Comparison of ENCODE assay signal across 18 cellular contexts in genomic region chr11:67497656-67498291, GRCh38. TPM values are rescaled to one million over a fixed set of nuclear protein-coding genes. Genes with fewer than 3 reads are reported as not detected.
DNase-seq lines count a peak whose midpoint lies in the region; ATAC-seq and TF ChIP-seq lines count a peak whose summit lies in the region.
"Had no signal": no experiment of that assay in that cellular context is flagged by ENCODE, and none has a peak within 500 bp of the region (broad histone marks: within the 10 kb centered on the region; RNA-seq: fewer than 3 reads in every experiment).

No MANE protein-coding gene starts in this region.

- intact Hi-C loops in activated CD8-positive, alpha-beta T cell treated with anti-CD3 and anti-CD28 coated beads for 36 hours (cut with micrococcal nuclease) = no loop called here
- intact Hi-C loops in left ventricle myocardium inferior (cut with micrococcal nuclease) = no loop called here
- intact Hi-C loops in Right ventricle myocardium superior (cut with DNase I) = no loop called here
- intact Hi-C loops in psoas muscle (cut with DNase I) = no loop called here

- POLR2A ChIA-PET in activated CD8-positive, alpha-beta T cell treated with anti-CD3 and anti-CD28 coated beads for 36 hours (lab: Charles Lee) = interaction anchor here (1.2 to 8.8 kb wide), 3 partner anchors 9 to 84 kb away, joined by 3 to 108 read pairs (median 3); no protein-coding TSS in a partner anchor
- POLR2A ChIA-PET in activated CD8-positive, alpha-beta T cell treated with anti-CD3 and anti-CD28 coated beads, Interleukin-2, amount 10 ng/mL, durations not matched to agents 7 days and 5 days (lab: Charles Lee) = interaction anchor here (1.1 kb wide), 1 partner anchor 60 kb away, joined by 4 read pairs; the partner anchor contains the start of gene PTPRCAP

- no peaks in the 10 kb centered on the region for H3K9me3 Mint-ChIP-seq in activated CD8-positive, alpha-beta T cell treated with anti-CD3 and anti-CD28 coated beads for 36 hours
- H3K9me3 Mint-ChIP-seq in activated CD8-positive, alpha-beta T cell treated with anti-CD3 and anti-CD28 coated beads, Interleukin-2, amount 10 ng/mL, durations not matched to agents 7 days and 5 days (ENCODE audit: insufficient read depth) = no peaks in the 10 kb centered on the region
- no peaks in the 10 kb centered on the region for H3K9me3 Mint-ChIP-seq in central memory CD8-positive, alpha-beta T cell
- H3K9me3 Mint-ChIP-seq: CD8-positive, alpha-beta memory T cell; GM23338; H9 had no signal

- H3K4me1 Mint-ChIP-seq in activated CD8-positive, alpha-beta T cell treated with anti-CD3 and anti-CD28 coated beads for 36 hours (ENCODE audit: low read depth) = peaks cover 16% of the 10 kb centered on the region
- H3K4me1 Mint-ChIP-seq in activated CD8-positive, alpha-beta T cell treated with anti-CD3 and anti-CD28 coated beads, Interleukin-2, amount 10 ng/mL, durations not matched to agents 7 days and 5 days (ENCODE audit: low read depth) = peaks cover 9% of the 10 kb centered on the region
- H3K4me1 Mint-ChIP-seq in central memory CD8-positive, alpha-beta T cell = peaks cover 15% of the 10 kb centered on the region

- peaks cover 21% of the 10 kb centered on the region for H3K36me3 Mint-ChIP-seq in activated CD8-positive, alpha-beta T cell treated with anti-CD3 and anti-CD28 coated beads for 36 hours (ENCODE audit: low read depth)
- peaks cover 51% of the 10 kb centered on the region for H3K36me3 Mint-ChIP-seq in activated CD8-positive, alpha-beta T cell treated with anti-CD3 and anti-CD28 coated beads, Interleukin-2, amount 10 ng/mL, durations not matched to agents 7 days and 5 days (ENCODE audit: low read depth)
- H3K36me3 Mint-ChIP-seq in central memory CD8-positive, alpha-beta T cell (ENCODE audit: insufficient read depth) = peaks cover 51% of the 10 kb centered on the region

- H3K27me3 ChIP-seq in left ventricle myocardium inferior (ENCODE audit: low read depth) (no peaks in the 10 kb centered on the region), psoas muscle (ENCODE audit: insufficient read depth in 3 of 3, low read length in 2 of 3) (no peaks in the 10 kb centered on the region)
- H3K27me3 ChIP-seq: BLaER1 had no signal

- H3K4me3 ChIP-seq in left ventricle myocardium inferior = no peak overlapping the region
- H3K4me3 ChIP-seq in psoas muscle = no peak overlapping the region
- H3K4me3 ChIP-seq: BLaER1, GM23338 had no signal

- H3K27me3 Mint-ChIP-seq in activated CD8-positive, alpha-beta T cell treated with anti-CD3 and anti-CD28 coated beads for 36 hours = no peaks in the 10 kb centered on the region
- no peaks in the 10 kb centered on the region for H3K27me3 Mint-ChIP-seq in activated CD8-positive, alpha-beta T cell treated with anti-CD3 and anti-CD28 coated beads, Interleukin-2, amount 10 ng/mL, durations not matched to agents 7 days and 5 days (ENCODE audit: low read depth)
- no peaks in the 10 kb centered on the region for H3K27me3 Mint-ChIP-seq in central memory CD8-positive, alpha-beta T cell
- H3K27me3 Mint-ChIP-seq: CD8-positive, alpha-beta memory T cell had no signal

- H3K9me3 ChIP-seq in left ventricle myocardium inferior (replicated peaks) (no peaks in the 10 kb centered on the region), psoas muscle (no peaks in the 10 kb centered on the region)
- H3K9me3 ChIP-seq: BLaER1 had no signal

- peak overlapping the region; percentile 34 for H3K27ac Mint-ChIP-seq in activated CD8-positive, alpha-beta T cell treated with anti-CD3 and anti-CD28 coated beads for 36 hours
- no peak overlapping the region for H3K27ac Mint-ChIP-seq in activated CD8-positive, alpha-beta T cell treated with anti-CD3 and anti-CD28 coated beads, Interleukin-2, amount 10 ng/mL, durations not matched to agents 7 days and 5 days
- H3K27ac Mint-ChIP-seq in central memory CD8-positive, alpha-beta T cell (ENCODE audit: low read depth) = peak overlapping the region; percentile 51
- H3K27ac Mint-ChIP-seq: GM23338 had no signal

- H3K27ac ChIP-seq in left ventricle myocardium inferior (replicated peaks) = peak overlapping the region; percentile 77
- H3K27ac ChIP-seq in psoas muscle = peak overlapping the region; percentile 41
- H3K27ac ChIP-seq: 22Rv1, BLaER1 had no signal

- DNase-seq in activated CD8-positive, alpha-beta T cell treated with anti-CD3 and anti-CD28 coated beads for 36 hours = no peak
- no peak for DNase-seq in activated CD8-positive, alpha-beta T cell treated with anti-CD3 and anti-CD28 coated beads, Interleukin-2, amount 10 ng/mL, durations not matched to agents 7 days and 5 days
- DNase-seq in left ventricle myocardium inferior = no peak
- no peak for DNase-seq in Right ventricle myocardium superior
- DNase-seq in central memory CD8-positive, alpha-beta T cell (ENCODE audit: low spot score in 2 of 2) = no peak
- no peak for DNase-seq in psoas muscle
- no peak for DNase-seq in putamen (ENCODE audit: low spot score)
- no peak for DNase-seq in T-helper 1 cell
- DNase-seq: AML-193; CD8-positive, alpha-beta memory T cell; DMS153; DMS79 treated with DMSO at 0.1 percent for 48 hours; EL; H9 had no signal

- CTCF ChIA-PET in activated CD8-positive, alpha-beta T cell treated with anti-CD3 and anti-CD28 coated beads for 36 hours (lab: Charles Lee) = no interaction called here
- CTCF ChIA-PET in activated CD8-positive, alpha-beta T cell treated with anti-CD3 and anti-CD28 coated beads, Interleukin-2, amount 10 ng/mL, durations not matched to agents 7 days and 5 days (lab: Charles Lee) = no interaction called here

- H3K36me3 ChIP-seq in left ventricle myocardium inferior = peaks cover 74% of the 10 kb centered on the region
- no peaks in the 10 kb centered on the region for H3K36me3 ChIP-seq in psoas muscle (ENCODE audit: insufficient read depth in 1 of 2, low read depth in 1 of 2)

- TF ChIP-seq CTCF in activated CD8-positive, alpha-beta T cell treated with anti-CD3 and anti-CD28 coated beads for 36 hours (IDR thresholded peaks at IDR 0.05) = no peak
- TF ChIP-seq CTCF in left ventricle myocardium inferior (IDR thresholded peaks at IDR 0.05; ENCODE audit: borderline replicate concordance) = no peak
- no peak for TF ChIP-seq CTCF in psoas muscle (IDR thresholded peaks at IDR 0.05)

- peaks cover 22% of the 10 kb centered on the region for H3K4me1 ChIP-seq in left ventricle myocardium inferior
- no peaks in the 10 kb centered on the region for H3K4me1 ChIP-seq in psoas muscle

- H3K4me3 Mint-ChIP-seq in activated CD8-positive, alpha-beta T cell treated with anti-CD3 and anti-CD28 coated beads for 36 hours = no peak overlapping the region
- no peak overlapping the region for H3K4me3 Mint-ChIP-seq in activated CD8-positive, alpha-beta T cell treated with anti-CD3 and anti-CD28 coated beads, Interleukin-2, amount 10 ng/mL, durations not matched to agents 7 days and 5 days
- H3K4me3 Mint-ChIP-seq in central memory CD8-positive, alpha-beta T cell = no peak overlapping the region
- H3K4me3 Mint-ChIP-seq: CD8-positive, alpha-beta memory T cell; GM23338; H9 had no signal

- WGBS in psoas muscle, 3 donors = 91 to 92% (median 92%) methylated on average over 21 of the region's 21 CpGs

- no peak for ATAC-seq in activated CD8-positive, alpha-beta T cell treated with anti-CD3 and anti-CD28 coated beads for 36 hours
- ATAC-seq in activated CD8-positive, alpha-beta T cell treated with anti-CD3 and anti-CD28 coated beads, Interleukin-2, amount 10 ng/mL, durations not matched to agents 7 days and 5 days = no peak
- no peak for ATAC-seq in Right ventricle myocardium superior (ENCODE audit: poor library complexity)
- no peak for ATAC-seq in central memory CD8-positive, alpha-beta T cell (replicated peaks; ENCODE audit: extremely low read depth, poor library complexity, severe bottlenecking)
- ATAC-seq in psoas muscle = no peak
- ATAC-seq: GM23338, HepG2 had no signal

RNA-seq across cellular contexts. Expression of gene PITPNM1, which starts 7.4 kb away (rescaled TPM):
- 10 to 100 TPM; 87.8 to 88.1 TPM for total RNA-seq in activated CD8-positive, alpha-beta T cell treated with anti-CD3 and anti-CD28 coated beads for 36 hours
- 100 to 1,000 TPM; 110 to 117 TPM for total RNA-seq in activated CD8-positive, alpha-beta T cell treated with anti-CD3 and anti-CD28 coated beads, Interleukin-2, amount 10 ng/mL, durations not matched to agents 7 days and 5 days
- 36.6 TPM for total RNA-seq in left ventricle myocardium inferior
- total RNA-seq in Right ventricle myocardium superior = 39.0 TPM
- total RNA-seq in psoas muscle = 10 to 100 TPM in 2 of 4 donors, 1 to 10 TPM in 2; 6.7 to 16.1 (median 9.6) TPM
- 10 to 100 TPM in 1 of 3 donors, 1 to 10 TPM in 2; 2.3 to 11.3 (median 5.1) TPM for polyA plus RNA-seq in psoas muscle

RNA-seq across cellular contexts. Expression of gene CDK2AP2, which starts 10.2 kb away (rescaled TPM):
- total RNA-seq in activated CD8-positive, alpha-beta T cell treated with anti-CD3 and anti-CD28 coated beads for 36 hours = 10 to 100 TPM; 53.5 to 55.5 TPM
- 100 to 1,000 TPM; 168 to 175 TPM for total RNA-seq in activated CD8-positive, alpha-beta T cell treated with anti-CD3 and anti-CD28 coated beads, Interleukin-2, amount 10 ng/mL, durations not matched to agents 7 days and 5 days
- total RNA-seq in left ventricle myocardium inferior (66.1 TPM), Right ventricle myocardium superior (57.8 TPM), psoas muscle (10 to 100 TPM; 16.3 to 18.5 (median 18.1) TPM)
- polyA plus RNA-seq in psoas muscle = 10 to 100 TPM; 31.9 to 72.3 (median 48.0) TPM

RNA-seq across cellular contexts. Expression of gene AIP, which starts 14.9 kb away (rescaled TPM):
- 100 to 1,000 TPM; 145 to 146 TPM for total RNA-seq in activated CD8-positive, alpha-beta T cell treated with anti-CD3 and anti-CD28 coated beads for 36 hours
- 100 to 1,000 TPM; 156 to 163 TPM for total RNA-seq in activated CD8-positive, alpha-beta T cell treated with anti-CD3 and anti-CD28 coated beads, Interleukin-2, amount 10 ng/mL, durations not matched to agents 7 days and 5 days
- total RNA-seq in left ventricle myocardium inferior (55.3 TPM), Right ventricle myocardium superior (50.6 TPM), psoas muscle (10 to 100 TPM; 25.3 to 42.7 (median 29.9) TPM)
- 10 to 100 TPM; 57.4 to 71.5 (median 57.7) TPM for polyA plus RNA-seq in psoas muscle

RNA-seq across cellular contexts. Expression of gene CABP2, which starts 25.5 kb away (rescaled TPM):
- not detected for total RNA-seq in activated CD8-positive, alpha-beta T cell treated with anti-CD3 and anti-CD28 coated beads for 36 hours
- not detected for total RNA-seq in activated CD8-positive, alpha-beta T cell treated with anti-CD3 and anti-CD28 coated beads, Interleukin-2, amount 10 ng/mL, durations not matched to agents 7 days and 5 days
- total RNA-seq in left ventricle myocardium inferior = not detected
- total RNA-seq in Right ventricle myocardium superior = not detected
- not detected for total RNA-seq in psoas muscle
- not detected for polyA plus RNA-seq in psoas muscle
- total RNA-seq: CD8-positive, alpha-beta memory T cell; GM23338; H9; HepG2 had no signal
- polyA plus RNA-seq: CD8-positive, alpha-beta memory T cell; GM23338; HepG2 had no signal

RNA-seq across cellular contexts. Expression of gene TMEM134, which starts 28.7 kb away (rescaled TPM):
- total RNA-seq in activated CD8-positive, alpha-beta T cell treated with anti-CD3 and anti-CD28 coated beads for 36 hours = 10 to 100 TPM; 56.0 to 59.2 TPM
- 10 to 100 TPM; 39.6 to 42.5 TPM for total RNA-seq in activated CD8-positive, alpha-beta T cell treated with anti-CD3 and anti-CD28 coated beads, Interleukin-2, amount 10 ng/mL, durations not matched to agents 7 days and 5 days
- total RNA-seq in left ventricle myocardium inferior (87.5 TPM), Right ventricle myocardium superior (82.9 TPM), psoas muscle (10 to 100 TPM; 57.1 to 83.2 (median 66.2) TPM)
- 100 to 1,000 TPM in 1 of 3 donors, 10 to 100 TPM in 2; 81.7 to 121 (median 87.8) TPM for polyA plus RNA-seq in psoas muscle
